ENCODE assay signal across 8 cellular contexts in the genomic region with DNA sequence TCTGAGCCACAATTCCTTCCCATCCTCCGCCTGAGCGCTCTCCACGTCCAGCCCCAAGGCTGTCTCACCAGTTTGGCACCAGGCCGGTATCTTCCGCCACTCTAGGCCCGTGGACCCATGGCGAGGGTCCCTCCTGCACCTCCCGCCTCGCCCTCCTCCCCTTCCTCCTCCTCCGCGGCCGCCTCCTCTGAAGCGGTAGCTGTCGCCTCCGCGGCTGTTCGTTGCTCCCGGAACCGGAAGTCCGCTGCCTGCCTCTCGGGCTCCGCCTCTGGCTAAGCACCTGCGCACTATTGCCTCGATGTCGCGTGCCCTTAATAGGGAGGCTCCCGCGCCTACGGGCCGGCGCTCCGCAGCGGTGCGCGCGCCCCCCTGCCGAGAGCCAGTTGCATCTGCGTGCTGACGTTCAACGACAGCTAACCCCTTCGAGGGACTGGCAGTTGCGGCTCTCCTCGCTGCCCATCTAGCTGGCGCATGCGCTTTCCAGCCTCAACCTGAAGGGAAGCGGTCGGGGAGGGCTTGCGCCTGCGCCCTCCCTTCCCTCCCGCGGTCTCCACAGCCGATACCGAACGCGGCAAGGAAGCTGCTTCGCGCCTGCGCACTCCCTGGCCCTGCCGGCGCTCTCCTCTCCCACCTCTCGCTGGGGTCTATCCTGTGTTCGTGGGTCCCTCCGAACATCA. TPM values are rescaled to one million over a fixed set of nuclear protein-coding genes. Genes with fewer than 3 reads are reported as not detected.
DNase-seq lines count a peak whose midpoint lies in the region; ATAC-seq and TF ChIP-seq lines count a peak whose summit lies in the region.

A gene with protein sequence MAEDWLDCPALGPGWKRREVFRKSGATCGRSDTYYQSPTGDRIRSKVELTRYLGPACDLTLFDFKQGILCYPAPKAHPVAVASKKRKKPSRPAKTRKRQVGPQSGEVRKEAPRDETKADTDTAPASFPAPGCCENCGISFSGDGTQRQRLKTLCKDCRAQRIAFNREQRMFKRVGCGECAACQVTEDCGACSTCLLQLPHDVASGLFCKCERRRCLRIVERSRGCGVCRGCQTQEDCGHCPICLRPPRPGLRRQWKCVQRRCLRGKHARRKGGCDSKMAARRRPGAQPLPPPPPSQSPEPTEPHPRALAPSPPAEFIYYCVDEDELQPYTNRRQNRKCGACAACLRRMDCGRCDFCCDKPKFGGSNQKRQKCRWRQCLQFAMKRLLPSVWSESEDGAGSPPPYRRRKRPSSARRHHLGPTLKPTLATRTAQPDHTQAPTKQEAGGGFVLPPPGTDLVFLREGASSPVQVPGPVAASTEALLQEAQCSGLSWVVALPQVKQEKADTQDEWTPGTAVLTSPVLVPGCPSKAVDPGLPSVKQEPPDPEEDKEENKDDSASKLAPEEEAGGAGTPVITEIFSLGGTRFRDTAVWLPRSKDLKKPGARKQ (minus strand): TSS at position 229 of the 677 bp plus-strand sequence. CDS start 1,531 bp downstream, outside the sequence.

- H3K27ac ChIP-seq in angular gyrus (ENCODE audit: low read depth, low read length) = peak within 1 kb of the TSS; percentile 95
- H3K27ac ChIP-seq in left ventricle myocardium inferior (replicated peaks) = peak within 1 kb of the TSS; percentile 96
- H3K27ac ChIP-seq in prostate gland = peak within 1 kb of the TSS; percentile 89 to 93
- H3K27ac ChIP-seq in urinary bladder (ENCODE audit: low read depth) = peak within 1 kb of the TSS; percentile 89

- DNase-seq in NCI-H187 (lab: John Stamatoyannopoulos, UW) (peak; percentile 89 to 96), T-helper 2 cell (peak; percentile 91 to 99 (median 97)), left ventricle myocardium inferior (peak; percentile 96), prostate gland (ENCODE audit: low spot score) (peak; percentile 96)

- H3K9me3 ChIP-seq in left ventricle myocardium inferior (replicated peaks) = no peaks in the 10 kb centered on the region
- H3K9me3 ChIP-seq in prostate gland = no peaks in the 10 kb centered on the region

- H3K4me1 ChIP-seq in left ventricle myocardium inferior (peaks cover 36% of the 10 kb centered on the region), prostate gland (replicated peaks) (peaks cover 11% of the 10 kb centered on the region), urinary bladder (ENCODE audit: insufficient read depth) (peaks cover 4% of the 10 kb centered on the region)

- no peaks in the 10 kb centered on the region for H3K27me3 ChIP-seq in left ventricle myocardium inferior (ENCODE audit: low read depth)
- H3K27me3 ChIP-seq in prostate gland (replicated peaks; ENCODE audit: insufficient read depth) = no peaks in the 10 kb centered on the region

- H3K4me3 ChIP-seq in left ventricle myocardium inferior = peak within 1 kb of the TSS; percentile 99
- peak within 1 kb of the TSS; percentile 52 to 95 for H3K4me3 ChIP-seq in prostate gland
- peak within 1 kb of the TSS; percentile 63 for H3K4me3 ChIP-seq in urinary bladder (ENCODE audit: low read depth, low read length)

- under 1% methylated on average over 61 of the region's 63 CpGs for WGBS in prostate gland
- WGBS in urinary bladder = under 1% methylated on average over 63 of the region's 63 CpGs

- TF ChIP-seq POLR2A in prostate gland (IDR thresholded peaks at IDR 0.05) = peak; percentile 77

- peak; percentile 57 for TF ChIP-seq CTCF in left ventricle myocardium inferior (IDR thresholded peaks at IDR 0.05; ENCODE audit: borderline replicate concordance)
- peak in 3 of 4 experiments; percentile 22 to 54 (median 54) for TF ChIP-seq CTCF in prostate gland (IDR thresholded peaks at IDR 0.05)

- intact Hi-C loops in left ventricle myocardium inferior (cut with micrococcal nuclease) = no loop called here
- intact Hi-C loops in prostate gland (cut with DNase I) = loop anchor here (10.0 kb wide), 5 partner anchors 283 to 787 kb away; partner anchors contain the start of genes ACAA2, MAPK4, ME2 and RPL17

- H3K36me3 ChIP-seq in left ventricle myocardium inferior (peaks cover 66% of the 10 kb centered on the region), prostate gland (peaks cover 3 to 5% of the 10 kb centered on the region in 2 donors), urinary bladder (ENCODE audit: insufficient read depth) (peaks cover 3% of the 10 kb centered on the region)

- ATAC-seq in GM18498 (IDR thresholded peaks at IDR 0.05; ENCODE audit: unreplicated experiment) = peak; percentile 89
- ATAC-seq in HG02938 (IDR thresholded peaks at IDR 0.05; ENCODE audit: unreplicated experiment) = peak; percentile 89

RNA-seq across cellular contexts. Expression of the gene that starts here (rescaled TPM):
- total RNA-seq in left ventricle myocardium inferior = 50.2 TPM
- 100 to 1,000 TPM in 1 of 2 donors, 10 to 100 TPM in 1; 65.4 to 121 TPM for total RNA-seq in prostate gland
- total RNA-seq in urinary bladder = 39.9 TPM
- 57.0 TPM for polyA plus RNA-seq in urinary bladder

Comparison
In these comparisons a context has a peak if more than half of its experiments do, and no peak if none do; other contexts are left out.
1. Peak in every context shown above with its lines: DNase-seq, ATAC-seq, H3K4me3 ChIP-seq and H3K27ac ChIP-seq.